20 cellular contexts compared by ENCODE assay signal in genomic region chr4:11446156-11446811, GRCh38. TPM values are rescaled to one million over a fixed set of nuclear protein-coding genes. Genes with fewer than 3 reads are reported as not detected.
DNase-seq lines count a peak whose midpoint lies in the region; ATAC-seq and TF ChIP-seq lines count a peak whose summit lies in the region.
"Had no signal": no experiment of that assay in that cellular context is flagged by ENCODE, and none has a peak within 500 bp of the region (broad histone marks: within the 10 kb centered on the region; RNA-seq: fewer than 3 reads in every experiment).

No MANE protein-coding gene starts in this region.

- peaks cover 0 to 11% of the 10 kb centered on the region in 2 donors for H3K4me1 ChIP-seq in right atrium auricular region
- H3K4me1 ChIP-seq: HAP-1, lower lobe of right lung had no signal

- H3K9me3 ChIP-seq in right atrium auricular region, result no peaks in the 10 kb centered on the region
- H3K9me3 ChIP-seq: HAP-1, lower lobe of right lung had no signal

- peak overlapping the region in 1 of 2 donors; percentile 0 for H3K27ac ChIP-seq in right atrium auricular region
- H3K27ac ChIP-seq: dorsolateral prefrontal cortex, lower lobe of right lung had no signal

- peak; percentile 67 for ATAC-seq in Right ventricle myocardium superior (ENCODE audit: poor library complexity)
- ATAC-seq: activated CD4-positive, CD25-positive, alpha-beta regulatory T cell treated with anti-CD3 and anti-CD28 coated beads, Interleukin-2, amount 50 U/mL, for 24 hours; activated naive CD4-positive, alpha-beta T cell treated with anti-CD3 and anti-CD28 coated beads, Interleukin-2, amount 50 U/mL, for 72 hours; lower lobe of right lung; sciatic nerve had no signal

- intact Hi-C loops in Right ventricle myocardium superior (cut with DNase I), result no loop called here

- no peak for DNase-seq in Right ventricle myocardium superior
- DNase-seq in right atrium auricular region (ENCODE audit: low spot score), result no peak
- peak; percentile 19 to 31 for DNase-seq in cardiac fibroblast (ENCODE audit: low read depth in 2 of 2)
- peak; percentile 31 for DNase-seq in iris pigment epithelial cell (ENCODE audit: low read depth)
- no peak for DNase-seq in SW 1271 (lab: John Stamatoyannopoulos, UW)
- no peak for DNase-seq in SHP77 treated with DMSO at 0.1 percent for 48 hours (lab: John Stamatoyannopoulos, UW)
- DNase-seq in SKM-1 treated with dmso at 0.1 percent for 144 hours (lab: John Stamatoyannopoulos, UW; ENCODE audit: unreplicated experiment), result no peak
- no peak for DNase-seq in NCI-H69 (lab: John Stamatoyannopoulos, UW)
- DNase-seq: activated CD8-positive, alpha-beta memory T cell treated with anti-CD3 and anti-CD28 coated beads for 24 hours; Calu3; dorsolateral prefrontal cortex; lower lobe of right lung; naive B cell; NCI-H1694; NCI-H345; stimulated activated naive CD4-positive, alpha-beta T cell treated with Interleukin-2 at 50 U/mL for 16 hours had no signal

- no peaks in the 10 kb centered on the region for H3K27me3 ChIP-seq in right atrium auricular region
- H3K27me3 ChIP-seq: dorsolateral prefrontal cortex had no signal

- TF ChIP-seq CTCF in right atrium auricular region (IDR thresholded peaks at IDR 0.05) (no peak), cardiac fibroblast (IDR thresholded peaks at IDR 0.05; ENCODE audit: low read depth, low read length) (no peak)

- no peaks in the 10 kb centered on the region for H3K36me3 ChIP-seq in right atrium auricular region
- H3K36me3 ChIP-seq: HAP-1, lower lobe of right lung had no signal

- H3K4me3 ChIP-seq in right atrium auricular region (no peak overlapping the region), cardiac fibroblast (replicated peaks in 1 of 2; ENCODE audit: low read depth in 2 of 2, low read length in 2 of 2) (no peak overlapping the region)
- H3K4me3 ChIP-seq: dorsolateral prefrontal cortex, HAP-1, lower lobe of right lung had no signal

RNA-seq across cellular contexts. Expression of gene HS3ST1, which starts 17.6 kb away (rescaled TPM):
- 1.2 TPM for total RNA-seq in Right ventricle myocardium superior
- total RNA-seq in right atrium auricular region, result 1 to 10 TPM; 2.8 to 8.4 TPM
- total RNA-seq: activated naive CD4-positive, alpha-beta T cell treated with anti-CD3 and anti-CD28 coated beads, Interleukin-2, amount 50 U/mL, for 72 hours had no signal

Comparison
In these comparisons a context has a peak if more than half of its experiments do, and no peak if none do; other contexts are left out.
1. DNase-seq: peak in cardiac fibroblast (2 of 2) and iris pigment epithelial cell (single experiment); none in Right ventricle myocardium superior (single experiment), right atrium auricular region (single experiment), SW 1271 (0 of 2), SHP77 treated with DMSO at 0.1 percent for 48 hours (single experiment), SKM-1 treated with dmso at 0.1 percent for 144 hours (single experiment) and NCI-H69 (single experiment).